ENCODE assay signal across 1 cellular context in genomic region chr1:112849967-112850641, GRCh38.
TF ChIP-seq lines count a peak whose summit lies in the region.

No MANE protein-coding gene starts in this region.

TF ChIP-seq in HEK293, 187 proteins besides CTCF, POLR2A, EP300 and RAD21 (continued from another document):
- TF ChIP-seq TSHZ1 (tag by site-specific recombination; IDR thresholded peaks at IDR 0.05; ENCODE audit: borderline replicate concordance) (no peak), ZNF677 (tag by site-specific recombination; IDR thresholded peaks at IDR 0.05) (no peak), AEBP2 (tag by site-specific recombination; IDR thresholded peaks at IDR 0.05; ENCODE audit: borderline replicate concordance) (no peak), ZXDB (tag by site-specific recombination; IDR thresholded peaks at IDR 0.05) (peak; percentile 67; the same call in 1 of the 2 replicates), SCRT1 (tag by site-specific recombination; IDR thresholded peaks at IDR 0.05; ENCODE audit: borderline replicate concordance) (no peak), BCL11A (tag by site-specific recombination; IDR thresholded peaks at IDR 0.05; ENCODE audit: low read depth) (no peak), GLI4 (tag by site-specific recombination; IDR thresholded peaks at IDR 0.05) (no peak), ZNF341 (tag by site-specific recombination; IDR thresholded peaks at IDR 0.05; ENCODE audit: low read depth) (0 out of 2 replicates have a peak, but pooled peaks have one; percentile 22), GLIS1 (tag by site-specific recombination; IDR thresholded peaks at IDR 0.05) (0 out of 2 replicates have a peak, but pooled peaks have one; percentile 23), ZNF155 (tag by site-specific recombination; IDR thresholded peaks at IDR 0.05) (no peak), SALL2 (tag by site-specific recombination; IDR thresholded peaks at IDR 0.05; ENCODE audit: borderline replicate concordance) (no peak), BCL11B (tag by site-specific recombination; IDR thresholded peaks at IDR 0.05; ENCODE audit: low read depth) (no peak), ZBTB49 (tag by site-specific recombination; IDR thresholded peaks at IDR 0.05; ENCODE audit: low read depth) (no peak), ZNF654 (tag by site-specific recombination; IDR thresholded peaks at IDR 0.05; ENCODE audit: low read depth) (no peak), ZNF335 (tag by site-specific recombination; conservative IDR thresholded peaks at IDR 0.05) (peak; percentile 84), ZNF473 (tag by site-specific recombination; IDR thresholded peaks at IDR 0.05) (no peak), ZNF521 (tag by site-specific recombination; IDR thresholded peaks at IDR 0.05) (no peak), ZNF658 (tag by site-specific recombination; IDR thresholded peaks at IDR 0.05) (no peak), WT1 (tag by site-specific recombination; IDR thresholded peaks at IDR 0.05) (no peak), ZFP3 (tag by site-specific recombination; IDR thresholded peaks at IDR 0.05; ENCODE audit: low read depth) (no peak), ZNF777 (tag by site-specific recombination; IDR thresholded peaks at IDR 0.05; ENCODE audit: borderline replicate concordance) (no peak), ZNF132 (tag by site-specific recombination; IDR thresholded peaks at IDR 0.05; ENCODE audit: borderline replicate concordance) (no peak), ZBTB20 (tag by site-specific recombination; IDR thresholded peaks at IDR 0.05) (peak; percentile 69), KLF16 (tag by site-specific recombination; IDR thresholded peaks at IDR 0.05) (no peak), MYNN (tag by site-specific recombination; IDR thresholded peaks at IDR 0.05; ENCODE audit: borderline replicate concordance) (no peak), ZNF629 (tag by site-specific recombination; IDR thresholded peaks at IDR 0.05) (no peak), ZNF274 (IDR thresholded peaks at IDR 0.05; ENCODE audit: low read length) (no peak), ZNF274 (tag by site-specific recombination; IDR thresholded peaks at IDR 0.05; ENCODE audit: borderline replicate concordance) (no peak)
- TF ChIP-seq, protein P1, sequence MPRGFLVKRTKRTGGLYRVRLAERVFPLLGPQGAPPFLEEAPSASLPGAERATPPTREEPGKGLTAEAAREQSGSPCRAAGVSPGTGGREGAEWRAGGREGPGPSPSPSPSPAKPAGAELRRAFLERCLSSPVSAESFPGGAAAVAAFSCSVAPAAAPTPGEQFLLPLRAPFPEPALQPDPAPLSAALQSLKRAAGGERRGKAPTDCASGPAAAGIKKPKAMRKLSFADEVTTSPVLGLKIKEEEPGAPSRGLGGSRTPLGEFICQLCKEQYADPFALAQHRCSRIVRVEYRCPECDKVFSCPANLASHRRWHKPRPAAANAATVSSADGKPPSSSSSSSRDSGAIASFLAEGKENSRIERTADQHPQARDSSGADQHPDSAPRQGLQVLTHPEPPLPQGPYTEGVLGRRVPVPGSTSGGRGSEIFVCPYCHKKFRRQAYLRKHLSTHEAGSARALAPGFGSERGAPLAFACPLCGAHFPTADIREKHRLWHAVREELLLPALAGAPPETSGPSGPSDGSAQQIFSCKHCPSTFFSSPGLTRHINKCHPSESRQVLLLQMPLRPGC (tag by site-specific recombination; IDR thresholded peaks at IDR 0.05) = no peak
- TF ChIP-seq, protein P2, sequence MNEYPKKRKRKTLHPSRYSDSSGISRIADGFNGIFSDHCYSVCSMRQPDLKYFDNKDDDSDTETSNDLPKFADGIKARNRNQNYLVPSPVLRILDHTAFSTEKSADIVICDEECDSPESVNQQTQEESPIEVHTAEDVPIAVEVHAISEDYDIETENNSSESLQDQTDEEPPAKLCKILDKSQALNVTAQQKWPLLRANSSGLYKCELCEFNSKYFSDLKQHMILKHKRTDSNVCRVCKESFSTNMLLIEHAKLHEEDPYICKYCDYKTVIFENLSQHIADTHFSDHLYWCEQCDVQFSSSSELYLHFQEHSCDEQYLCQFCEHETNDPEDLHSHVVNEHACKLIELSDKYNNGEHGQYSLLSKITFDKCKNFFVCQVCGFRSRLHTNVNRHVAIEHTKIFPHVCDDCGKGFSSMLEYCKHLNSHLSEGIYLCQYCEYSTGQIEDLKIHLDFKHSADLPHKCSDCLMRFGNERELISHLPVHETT (tag by site-specific recombination; IDR thresholded peaks at IDR 0.05) = no peak
- TF ChIP-seq, protein P3, sequence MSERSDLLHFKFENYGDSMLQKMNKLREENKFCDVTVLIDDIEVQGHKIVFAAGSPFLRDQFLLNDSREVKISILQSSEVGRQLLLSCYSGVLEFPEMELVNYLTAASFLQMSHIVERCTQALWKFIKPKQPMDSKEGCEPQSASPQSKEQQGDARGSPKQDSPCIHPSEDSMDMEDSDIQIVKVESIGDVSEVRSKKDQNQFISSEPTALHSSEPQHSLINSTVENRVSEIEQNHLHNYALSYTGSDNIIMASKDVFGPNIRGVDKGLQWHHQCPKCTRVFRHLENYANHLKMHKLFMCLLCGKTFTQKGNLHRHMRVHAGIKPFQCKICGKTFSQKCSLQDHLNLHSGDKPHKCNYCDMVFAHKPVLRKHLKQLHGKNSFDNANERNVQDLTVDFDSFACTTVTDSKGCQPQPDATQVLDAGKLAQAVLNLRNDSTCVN (tag by site-specific recombination; optimal IDR thresholded peaks at IDR 0.05) = peak; percentile 71
